Comparison of ENCODE assay signal across 19 cellular contexts in genomic region chr1:154481058-154481457, GRCh38. TPM values are rescaled to one million over a fixed set of nuclear protein-coding genes. Genes with fewer than 3 reads are reported as not detected.
DNase-seq lines count a peak whose midpoint lies in the region; ATAC-seq and TF ChIP-seq lines count a peak whose summit lies in the region.
"Had no signal": no experiment of that assay in that cellular context is flagged by ENCODE, and none has a peak within 500 bp of the region (broad histone marks: within the 10 kb centered on the region; RNA-seq: fewer than 3 reads in every experiment).

No MANE protein-coding gene starts in this region.

- H3K36me3 ChIP-seq in A673 (ENCODE audit: insufficient read depth, low read length, poor library complexity, severe bottlenecking), result no peaks in the 10 kb centered on the region
- no peaks in the 10 kb centered on the region for H3K36me3 ChIP-seq in WERI-Rb-1
- H3K36me3 ChIP-seq: sigmoid colon had no signal

- BruUV-seq in A673 (replicated peaks; lab: Mats Ljungman, UMichigan) (no TSS peak), Calu3 (replicated peaks; lab: Mats Ljungman, UMichigan) (no TSS peak)

- ATAC-seq in HG03457 (IDR thresholded peaks at IDR 0.05; ENCODE audit: unreplicated experiment) (no peak), HG02759 (IDR thresholded peaks at IDR 0.05; ENCODE audit: unreplicated experiment) (no peak), HG03097 (IDR thresholded peaks at IDR 0.05; ENCODE audit: low FRiP score, unreplicated experiment) (no peak)
- ATAC-seq: activated CD8-positive, alpha-beta memory T cell treated with anti-CD3 and anti-CD28 coated beads, Interleukin-2, amount 10 ng/mL, durations not matched to agents 7 days and 5 days had no signal

- H3K4me1 ChIP-seq in A673 (ENCODE audit: insufficient read depth, low read length, poor library complexity, severe bottlenecking), result peaks cover 45% of the 10 kb centered on the region

- H3K27me3 ChIP-seq in A673 (replicated peaks; ENCODE audit: insufficient read depth, low read depth, low read length, poor library complexity), result no peaks in the 10 kb centered on the region
- peaks cover 72% of the 10 kb centered on the region for H3K27me3 ChIP-seq in WERI-Rb-1 (ENCODE audit: insufficient read depth, low read depth, severe bottlenecking)
- H3K27me3 ChIP-seq: sigmoid colon, testis had no signal

- TF ChIP-seq CTCF in A673 (conservative IDR thresholded peaks at IDR 0.05; ENCODE audit: low read depth, low read length) (peak; percentile 19; the same call in 1 of the 2 replicates), WERI-Rb-1 (IDR thresholded peaks at IDR 0.05; ENCODE audit: low read depth, low read length) (no peak), Calu3 (IDR thresholded peaks at IDR 0.05; ENCODE audit: unreplicated experiment) (no peak)

- DNase-seq in A673 (ENCODE audit: low spot score) (peak; percentile 87), ELF-1 (ENCODE audit: low read depth, low spot score) (peak; percentile 42), NCI-H146 treated with DMSO at 0.1 percent for 48 hours (lab: John Stamatoyannopoulos, UW; ENCODE audit: unreplicated experiment) (peak; percentile 17), WERI-Rb-1 (peak; percentile 49), Calu3 (no peak)
- DNase-seq: activated CD8-positive, alpha-beta memory T cell treated with anti-CD3 and anti-CD28 coated beads, Interleukin-2, amount 10 ng/mL, durations not matched to agents 7 days and 5 days; activated gamma-delta T cell treated with Interleukin-2 at 50 U/mL for 16 hours; aorta; erythroblast; islet precursor cell; nucleus accumbens; sigmoid colon; stimulated activated CD4-positive, alpha-beta T cell treated with anti-CD3 and anti-CD28 coated beads, Interleukin-2, amount 100 ng/mL, for 48 hours; testis had no signal

- intact Hi-C loops in A673 (cut with micrococcal nuclease; ENCODE audit: unreplicated experiment) (loop anchor here (5.0 to 10.0 kb wide), 2 partner anchors 394 to 581 kb away; partner anchors contain the start of genes EFNA4 and KCNN3), Calu3 (cut with micrococcal nuclease; ENCODE audit: unreplicated experiment) (loop anchor here (5.0 kb wide), 1 partner anchor 281 kb away; no protein-coding TSS in a partner anchor)

- peaks cover 27% of the 10 kb centered on the region for H3K4me1 Mint-ChIP-seq in Calu3 (ENCODE audit: low read depth, unreplicated experiment)

- CTCF ChIA-PET in A673 (lab: Charles Lee) (interaction anchor here (0.6 to 1.3 kb wide), 5 partner anchors 18 to 455 kb away, joined by 3 to 15 read pairs (median 4); partner anchors contain the start of genes PMVK and UBE2Q1), Calu3 (lab: Charles Lee) (interaction anchor here (1.2 to 3.1 kb wide), 2 partner anchors 20 to 65 kb away, joined by 3 to 35 read pairs; no protein-coding TSS in a partner anchor)

- H3K9me3 Mint-ChIP-seq in Calu3 (ENCODE audit: low read depth, unreplicated experiment), result no peaks in the 10 kb centered on the region
- H3K9me3 Mint-ChIP-seq: T-helper 1 cell treated with Interleukin-12 subunit alpha and Interleukin-12 subunit beta and Interleukin-4 antibody, amounts not matched to agents 30 μg/mL and 1 μg/mL, for 36 hours had no signal

- H3K27ac ChIP-seq in A673 (ENCODE audit: low read depth, low read length, poor library complexity, severe bottlenecking) (no peak overlapping the region), WERI-Rb-1 (no peak overlapping the region)
- H3K27ac ChIP-seq: coronary artery, sigmoid colon, testis had no signal

- peaks cover 21% of the 10 kb centered on the region for H3K27me3 Mint-ChIP-seq in Calu3 (ENCODE audit: unreplicated experiment)

- peaks cover 4% of the 10 kb centered on the region for H3K36me3 Mint-ChIP-seq in Calu3 (ENCODE audit: insufficient read depth, unreplicated experiment)
- H3K36me3 Mint-ChIP-seq: activated CD8-positive, alpha-beta memory T cell treated with anti-CD3 and anti-CD28 coated beads, Interleukin-2, amount 10 ng/mL, durations not matched to agents 7 days and 5 days had no signal

- H3K4me3 ChIP-seq in A673 (ENCODE audit: low read depth, low read length, poor library complexity, severe bottlenecking) (no peak overlapping the region), WERI-Rb-1 (ENCODE audit: low read depth, low read length) (no peak overlapping the region)
- H3K4me3 ChIP-seq: coronary artery, sigmoid colon, testis had no signal

- no peak overlapping the region for H3K27ac Mint-ChIP-seq in Calu3 (ENCODE audit: unreplicated experiment)
- H3K27ac Mint-ChIP-seq: activated CD8-positive, alpha-beta memory T cell treated with anti-CD3 and anti-CD28 coated beads, Interleukin-2, amount 10 ng/mL, durations not matched to agents 7 days and 5 days; T-helper 1 cell treated with Interleukin-12 subunit alpha and Interleukin-12 subunit beta and Interleukin-4 antibody, amounts not matched to agents 30 μg/mL and 1 μg/mL, for 36 hours had no signal

- POLR2A ChIA-PET in A673 (lab: Charles Lee; ENCODE audit: low non-redundant PET), result interaction anchor here (0.6 kb wide), 1 partner anchor 491 kb away, joined by 3 read pairs; no protein-coding TSS in a partner anchor

- H3K4me3 Mint-ChIP-seq in Calu3 (ENCODE audit: low read depth, unreplicated experiment), result no peak overlapping the region
- H3K4me3 Mint-ChIP-seq: activated CD8-positive, alpha-beta memory T cell treated with anti-CD3 and anti-CD28 coated beads, Interleukin-2, amount 10 ng/mL, durations not matched to agents 7 days and 5 days; T-helper 1 cell treated with Interleukin-12 subunit alpha and Interleukin-12 subunit beta and Interleukin-4 antibody, amounts not matched to agents 30 μg/mL and 1 μg/mL, for 36 hours had no signal

- H3K9me3 ChIP-seq in A673 (ENCODE audit: low read depth, low read length, poor library complexity, severe bottlenecking) (no peaks in the 10 kb centered on the region), WERI-Rb-1 (ENCODE audit: severe bottlenecking) (no peaks in the 10 kb centered on the region)
- H3K9me3 ChIP-seq: sigmoid colon, testis had no signal

RNA-seq across cellular contexts. Expression of gene TDRD10, which starts 21.0 kb away (rescaled TPM):
- total RNA-seq in A673 (2021) (not detected in 2 replicates), Calu3 (2022) (not detected in 2 replicates)
- total RNA-seq: activated CD8-positive, alpha-beta memory T cell treated with anti-CD3 and anti-CD28 coated beads, Interleukin-2, amount 10 ng/mL, durations not matched to agents 7 days and 5 days had no signal

RNA-seq across cellular contexts. Expression of gene SHE, which starts 21.2 kb away (rescaled TPM):
- total RNA-seq in A673 (2021) (0.04 TPM in 1 of 2 replicates, not detected in the other), Calu3 (2022) (not detected in 2 replicates)
- total RNA-seq: activated CD8-positive, alpha-beta memory T cell treated with anti-CD3 and anti-CD28 coated beads, Interleukin-2, amount 10 ng/mL, durations not matched to agents 7 days and 5 days had no signal
